In genomic region chr7:94395141-94396041, GRCh38 we compare ENCODE assay signal across 8 cellular contexts. TPM values are rescaled to one million over a fixed set of nuclear protein-coding genes. Genes with fewer than 3 reads are reported as not detected.
DNase-seq lines count a peak whose midpoint lies in the region; TF ChIP-seq lines count a peak whose summit lies in the region.

No MANE protein-coding gene starts in this region.

- no peak overlapping the region for H3K4me2 ChIP-seq in Loucy (ENCODE audit: low read depth, low read length, poor library complexity, severe bottlenecking)

- H3K4me3 Mint-ChIP-seq in HFFc6: peak overlapping the region; percentile 100

- no peaks in the 10 kb centered on the region for H3F3A ChIP-seq in Loucy (ENCODE audit: low read depth)

- no peaks in the 10 kb centered on the region for H3K79me2 ChIP-seq in Loucy (ENCODE audit: insufficient read depth, low read length)

- peaks cover 27% of the 10 kb centered on the region for H3K27me3 Mint-ChIP-seq in HFFc6 (ENCODE audit: insufficient read depth)

- intact Hi-C loops in A673 (cut with micrococcal nuclease; ENCODE audit: unreplicated experiment) (loop anchor here (1.0 to 10.0 kb wide), 6 partner anchors 21 to 681 kb away; partner anchors contain the start of gene GNGT1), thyroid gland (cut with DNase I) (no loop called here)

- H3K27me3 ChIP-seq in A673 (replicated peaks; ENCODE audit: insufficient read depth, low read depth, low read length, poor library complexity): no peaks in the 10 kb centered on the region
- H3K27me3 ChIP-seq in Loucy (ENCODE audit: insufficient read depth, low read length, poor library complexity, severe bottlenecking): no peaks in the 10 kb centered on the region
- peaks cover 0 to 10% (median 0%) of the 10 kb centered on the region in 4 donors for H3K27me3 ChIP-seq in liver (ENCODE audit: control insufficient read depth in 4 of 4, insufficient read depth in 4 of 4, low read length in 3 of 4)
- H3K27me3 ChIP-seq in thyroid gland: no peaks in the 10 kb centered on the region

- in situ Hi-C loops in SK-MEL-5 (cut with HindIII; ENCODE audit: low pct_unique_long_range_greater_than_20kb, low sequenced_read_pairs): no loop called here

- POLR2A ChIA-PET in A673 (lab: Charles Lee; ENCODE audit: low non-redundant PET): interaction anchor here (0.6 to 0.7 kb wide), 2 partner anchors 45 to 97 kb away, joined by 3 to 4 read pairs; no protein-coding TSS in a partner anchor

- BruUV-seq in A673 (replicated peaks; lab: Mats Ljungman, UMichigan): TSS peak; percentile 86

- H2AFZ ChIP-seq in Loucy (ENCODE audit: low read length): 0 out of 2 replicates have a peak overlapping the region, but pooled peaks have one; percentile 8

- DNase-seq in A673 (ENCODE audit: low spot score) (peak; percentile 92), GM12865 (ENCODE audit: low read depth) (peak; percentile 82), HFFc6 (peak; percentile 79), SK-MEL-5 (ENCODE audit: low read depth, low spot score) (peak; percentile 84), dermis microvascular lymphatic vessel endothelial cell (ENCODE audit: low read depth in 2 of 2) (peak; percentile 50 to 83), thyroid gland (peak; percentile 47 to 56)

- H4K20me1 ChIP-seq in Loucy (ENCODE audit: insufficient read depth, low read length, poor library complexity, severe bottlenecking): no peaks in the 10 kb centered on the region

- peak overlapping the region; percentile 55 for H3K4me3 ChIP-seq in A673 (ENCODE audit: low read depth, low read length, poor library complexity, severe bottlenecking)
- H3K4me3 ChIP-seq in GM12865 (ENCODE audit: low read depth, low read length): no peak overlapping the region
- H3K4me3 ChIP-seq in Loucy (ENCODE audit: low read length, poor library complexity, severe bottlenecking): no peak overlapping the region
- H3K4me3 ChIP-seq in liver (ENCODE audit: low read depth in 1 of 3, low read length in 3 of 3): peak overlapping the region in 1 of 3 donors; percentile 24
- peak overlapping the region; percentile 11 to 43 (median 35) for H3K4me3 ChIP-seq in thyroid gland (replicated peaks in 1 of 3)

- H3K27ac ChIP-seq in A673 (ENCODE audit: low read depth, low read length, poor library complexity, severe bottlenecking) (peak overlapping the region; percentile 62), liver (ENCODE audit: low read depth in 1 of 2, low read length in 2 of 2) (peak overlapping the region; percentile 43 to 78), thyroid gland (peak overlapping the region; percentile 3 to 76 (median 70))

- H3K9me2 ChIP-seq in Loucy (replicated peaks; ENCODE audit: low read depth, low read length): no peaks in the 10 kb centered on the region

- H3K4me1 ChIP-seq in A673 (ENCODE audit: insufficient read depth, low read length, poor library complexity, severe bottlenecking): peaks cover 27% of the 10 kb centered on the region
- no peaks in the 10 kb centered on the region for H3K4me1 ChIP-seq in Loucy (ENCODE audit: insufficient read depth, low read length, poor library complexity, severe bottlenecking)
- peaks cover 0 to 5% (median 2%) of the 10 kb centered on the region in 4 donors for H3K4me1 ChIP-seq in liver (ENCODE audit: control insufficient read depth in 4 of 4, insufficient read depth in 4 of 4, low read length in 3 of 4)
- peaks cover 0 to 5% of the 10 kb centered on the region in 2 donors for H3K4me1 ChIP-seq in thyroid gland

- CTCF ChIA-PET in A673 (lab: Charles Lee): interaction anchor here (0.6 to 2.4 kb wide), 16 partner anchors 21 to 1082 kb away, joined by 3 to 111 read pairs (median 4); partner anchors contain the start of gene SGCE

- H3K9me3 ChIP-seq in A673 (ENCODE audit: low read depth, low read length, poor library complexity, severe bottlenecking) (no peaks in the 10 kb centered on the region), Loucy (ENCODE audit: insufficient read depth, low read depth, low read length) (no peaks in the 10 kb centered on the region), liver (ENCODE audit: control insufficient read depth in 4 of 4, low read length in 3 of 4) (no peaks in the 10 kb centered on the region), thyroid gland (no peaks in the 10 kb centered on the region)

- peaks cover 59% of the 10 kb centered on the region for H3K36me3 Mint-ChIP-seq in HFFc6 (ENCODE audit: low read depth)

- H3K9ac ChIP-seq in Loucy (ENCODE audit: low read depth, low read length, poor library complexity, severe bottlenecking) (no peak overlapping the region), liver (ENCODE audit: low read depth in 1 of 2, low read length in 2 of 2) (no peak overlapping the region)

- 21% methylated on average over 14 of the region's 14 CpGs for WGBS in liver
- WGBS in thyroid gland, 2 donors: 11% methylated on average over 14 of the region's 14 CpGs

- TF ChIP-seq RAD21 in liver (IDR thresholded peaks at IDR 0.05): peak; percentile 80 to 84

- TF ChIP-seq POLR2A in thyroid gland (IDR thresholded peaks at IDR 0.05): no peak

- H3K9me3 Mint-ChIP-seq in HFFc6: peaks cover 16% of the 10 kb centered on the region

- H3K27ac Mint-ChIP-seq in HFFc6: peak overlapping the region; percentile 99

- peak; percentile 90 for TF ChIP-seq CTCF in A673 (conservative IDR thresholded peaks at IDR 0.05; ENCODE audit: low read depth, low read length)
- TF ChIP-seq CTCF in GM12865 (IDR thresholded peaks at IDR 0.05; ENCODE audit: insufficient read depth, low read depth, low read length, missing control alignments): peak; percentile 64
- peak; percentile 91 for TF ChIP-seq CTCF in HFFc6 (IDR thresholded peaks at IDR 0.05)
- TF ChIP-seq CTCF in Loucy (conservative IDR thresholded peaks at IDR 0.05; ENCODE audit: low read length): peak; percentile 91
- peak; percentile 69 for TF ChIP-seq CTCF in liver (IDR thresholded peaks at IDR 0.05; ENCODE audit: low read depth, low read length, missing input control)
- peak; percentile 63 to 96 (median 80) for TF ChIP-seq CTCF in thyroid gland (IDR thresholded peaks at IDR 0.05)

- H3K4me1 Mint-ChIP-seq in HFFc6 (ENCODE audit: low read depth): peaks cover 54% of the 10 kb centered on the region

- H3K36me3 ChIP-seq in A673 (ENCODE audit: insufficient read depth, low read length, poor library complexity, severe bottlenecking) (peaks cover 25% of the 10 kb centered on the region), Loucy (ENCODE audit: insufficient read depth, low read length) (no peaks in the 10 kb centered on the region), liver (ENCODE audit: control insufficient read depth in 4 of 4, insufficient read depth in 3 of 4, low read depth in 1 of 4, low read length in 3 of 4) (no peaks in the 10 kb centered on the region), thyroid gland (no peaks in the 10 kb centered on the region)

TF ChIP-seq in liver, 16 proteins besides CTCF, POLR2A, EP300 and RAD21 (continues in another document):
- TF ChIP-seq ZBTB33 (IDR thresholded peaks at IDR 0.05) (no peak), MAX (IDR thresholded peaks at IDR 0.05) (no peak), RXRA (IDR thresholded peaks at IDR 0.05) (no peak), HNF4G (IDR thresholded peaks at IDR 0.05) (no peak), NR2F2 (IDR thresholded peaks at IDR 0.05) (no peak), JUND (IDR thresholded peaks at IDR 0.05) (no peak), GABPA (IDR thresholded peaks at IDR 0.05 in 1 of 2, conservative IDR thresholded peaks at IDR 0.05 in 1 of 2) (no peak), YY1 (IDR thresholded peaks at IDR 0.05) (no peak), ATF3 (IDR thresholded peaks at IDR 0.05) (no peak), HNF4A (conservative IDR thresholded peaks at IDR 0.05) (no peak), FOXA1 (IDR thresholded peaks at IDR 0.05) (no peak), FOXA2 (IDR thresholded peaks at IDR 0.05) (no peak), TAF1 (conservative IDR thresholded peaks at IDR 0.05) (no peak)

RNA-seq across cellular contexts. Expression of gene COL1A2, which starts 0.7 kb away (rescaled TPM):
- 144 and 251 TPM in 2 replicates for total RNA-seq in A673 (2021)
- total RNA-seq in HFFc6 (2021; fragmentation: NEBNext Ultra II Directional; extraction: Animal tissue kit (Norgen Biotek cat#: 25700)): 1,000 to 10,000 TPM; 3,728 to 6,317 (median 3,918) TPM
- total RNA-seq in SK-MEL-5 (2014; rRNA removed; shearing (Covaris generic)): 0.05 TPM in 2 replicates
- polyA plus RNA-seq in SK-MEL-5 (2015; cell fraction: cytosol; rRNA removed): 0.02 TPM in 1 of 2 replicates, not detected in the other
- not detected in 2 replicates for polyA plus RNA-seq in SK-MEL-5 (2015; cell fraction: nucleus; rRNA removed)
- total RNA-seq in dermis microvascular lymphatic vessel endothelial cell: 0.39 and 9.2 TPM in 2 replicates
- 10 to 100 TPM; 35.0 to 86.2 TPM for total RNA-seq in liver
- 10 to 100 TPM; 11.5 to 49.1 TPM for polyA plus RNA-seq in liver
- total RNA-seq in thyroid gland: 100 to 1,000 TPM in 2 of 4 donors, 10 to 100 TPM in 2; 50.4 to 143 (median 88.4) TPM

Comparison
In these comparisons a context has a peak if more than half of its experiments do, and no peak if none do; other contexts are left out.
1. H3K4me3 ChIP-seq: peak in A673 (single experiment) and thyroid gland (3 of 3); none in GM12865 (single experiment) and Loucy (single experiment).
2. Peak in every context shown above with its lines, with median percentiles within 50 percentile points of each other: DNase-seq, H3K27ac ChIP-seq and CTCF ChIP-seq.